Comparison of ENCODE assay signal across 22 cellular contexts in genomic region chr6:56996401-56996800, GRCh38. TPM values are rescaled to one million over a fixed set of nuclear protein-coding genes. Genes with fewer than 3 reads are reported as not detected.
"Had no signal": no experiment of that assay in that cellular context is flagged by ENCODE, and none has a peak within 500 bp of the region (broad histone marks: within the 10 kb centered on the region; RNA-seq: fewer than 3 reads in every experiment).

No MANE protein-coding gene starts in this region.

- H3K36me3 Mint-ChIP-seq: stimulated activated effector memory CD8-positive, alpha-beta T cell treated with anti-CD3 and anti-CD28 coated beads, Interleukin-12 subunit alpha, Interleukin-12 subunit beta, amount 100 ng/mL, for 72 hours had no signal

- H3K27ac ChIP-seq: coronary artery, heart left ventricle, neutrophil, ovary, suprapubic skin, thyroid gland, upper lobe of left lung, uterus had no signal

- H3K36me3 ChIP-seq: heart left ventricle, neutrophil, ovary, suprapubic skin, thyroid gland, upper lobe of left lung, uterus had no signal

- DNase-seq: effector CD4-positive, alpha-beta T cell; endodermal cell; heart left ventricle; hippocampal formation; mammary epithelial cell; mucosa of descending colon; naive thymus-derived CD8-positive, alpha-beta T cell; ovary; right cardiac atrium; stimulated activated CD4-positive, alpha-beta T cell treated with anti-CD3 and anti-CD28 coated beads, Interleukin-4, amount 100 ng/mL, for 1 hour; stimulated activated CD8-positive, alpha-beta memory T cell treated with anti-CD3 and anti-CD28 coated beads, Interleukin-4, amount 100 ng/mL, for 48 hours; stimulated activated naive CD8-positive, alpha-beta T cell treated with anti-CD3 and anti-CD28 coated beads, Interleukin-15, Interleukin-2, amounts not matched to agents 100 U/mL and 50 U/mL, for 24 hours; thyroid gland; upper lobe of left lung; uterus had no signal

- H3K4me1 Mint-ChIP-seq: endodermal cell; naive thymus-derived CD8-positive, alpha-beta T cell; stimulated activated effector memory CD8-positive, alpha-beta T cell treated with anti-CD3 and anti-CD28 coated beads, Interleukin-12 subunit alpha, Interleukin-12 subunit beta, amount 100 ng/mL, for 72 hours had no signal

- H3K9me3 ChIP-seq: mucosa of descending colon, ovary, thyroid gland, uterus had no signal

- FAIRE-seq: frontal cortex had no signal

- ATAC-seq: esophagus mucosa; heart left ventricle; left lobe of liver; mucosa of descending colon; naive thymus-derived CD8-positive, alpha-beta T cell; right cardiac atrium; stimulated activated effector memory CD8-positive, alpha-beta T cell treated with anti-CD3 and anti-CD28 coated beads, Interleukin-12 subunit alpha, Interleukin-12 subunit beta, amount 100 ng/mL, for 72 hours; stimulated activated naive CD8-positive, alpha-beta T cell treated with anti-CD3 and anti-CD28 coated beads, Interleukin-15, Interleukin-2, amounts not matched to agents 100 U/mL and 50 U/mL, for 24 hours had no signal

- H3K27me3 ChIP-seq: heart left ventricle, neutrophil, ovary, thyroid gland, upper lobe of left lung, uterus had no signal

- H3K4me3 Mint-ChIP-seq: endodermal cell; naive thymus-derived CD8-positive, alpha-beta T cell; stimulated activated effector memory CD8-positive, alpha-beta T cell treated with anti-CD3 and anti-CD28 coated beads, Interleukin-12 subunit alpha, Interleukin-12 subunit beta, amount 100 ng/mL, for 72 hours had no signal

- H3K27ac Mint-ChIP-seq: endodermal cell; stimulated activated effector memory CD8-positive, alpha-beta T cell treated with anti-CD3 and anti-CD28 coated beads, Interleukin-12 subunit alpha, Interleukin-12 subunit beta, amount 100 ng/mL, for 72 hours had no signal

- H3K4me1 ChIP-seq: heart left ventricle, suprapubic skin, thyroid gland, upper lobe of left lung, uterus had no signal

- H3K4me3 ChIP-seq: coronary artery, heart left ventricle, mucosa of descending colon, ovary, suprapubic skin, thyroid gland, upper lobe of left lung, uterus had no signal

RNA-seq across cellular contexts. Expression of gene BEND6, which starts 41.5 kb away (rescaled TPM):
- total RNA-seq: left lobe of liver; naive thymus-derived CD8-positive, alpha-beta T cell; suprapubic skin had no signal
